Comparison of ENCODE assay signal across 10 cellular contexts in the genomic region with DNA sequence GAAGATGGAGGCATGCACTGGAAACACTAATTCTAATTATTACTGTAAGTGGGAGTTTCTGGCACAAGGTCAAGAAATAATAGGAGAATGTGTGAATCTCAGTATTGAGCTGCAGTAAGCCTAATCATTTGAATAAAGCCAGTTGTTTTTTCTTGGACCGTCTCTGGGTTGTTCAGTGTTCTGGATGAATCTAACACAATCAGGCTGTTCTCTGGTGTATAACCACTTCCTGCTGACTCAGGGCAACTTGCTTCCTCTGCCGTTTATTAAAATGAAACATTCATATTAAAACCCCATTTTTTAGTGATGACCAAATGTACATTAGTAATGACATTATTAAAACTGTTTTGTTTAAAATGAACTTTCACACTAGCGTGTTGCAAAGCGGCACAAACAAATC.
DNase-seq lines count a peak whose midpoint lies in the region; ATAC-seq and TF ChIP-seq lines count a peak whose summit lies in the region.
"Had no signal": no experiment of that assay in that cellular context is flagged by ENCODE, and none has a peak within 500 bp of the region (broad histone marks: within the 10 kb centered on the region; RNA-seq: fewer than 3 reads in every experiment).

No MANE protein-coding gene starts in this region.

- peak overlapping the region; percentile 51 for H3K4me2 ChIP-seq in DND-41 (ENCODE audit: insufficient read depth, low read length)
- peak overlapping the region; percentile 71 for H3K4me2 ChIP-seq in GM23248 (ENCODE audit: unreplicated experiment)
- H3K4me2 ChIP-seq: KMS-11 had no signal

- H3K27ac ChIP-seq in DND-41 (ENCODE audit: low read length) (peak overlapping the region; percentile 99), GM23248 (peak overlapping the region; percentile 76), foreskin keratinocyte (peak overlapping the region; percentile 63)
- H3K27ac ChIP-seq: KMS-11, thoracic aorta had no signal

- no peaks in the 10 kb centered on the region for H3K27me3 ChIP-seq in DND-41 (ENCODE audit: insufficient read depth, low read length, poor library complexity)
- no peaks in the 10 kb centered on the region for H3K27me3 ChIP-seq in GM23248 (replicated peaks; ENCODE audit: insufficient read depth)
- no peaks in the 10 kb centered on the region for H3K27me3 ChIP-seq in foreskin keratinocyte

- H3F3A ChIP-seq in GM23248 (ENCODE audit: insufficient read depth), result peaks cover 28% of the 10 kb centered on the region

- no peaks in the 10 kb centered on the region for H4K20me1 ChIP-seq in DND-41 (ENCODE audit: insufficient read depth, low read length)
- H4K20me1 ChIP-seq in GM23248 (ENCODE audit: insufficient read depth), result no peaks in the 10 kb centered on the region

- peaks cover 42% of the 10 kb centered on the region for H3K4me1 ChIP-seq in DND-41 (ENCODE audit: insufficient read depth, low read length)
- H3K4me1 ChIP-seq in GM23248 (ENCODE audit: insufficient read depth), result peaks cover 24% of the 10 kb centered on the region
- peaks cover 36% of the 10 kb centered on the region for H3K4me1 ChIP-seq in foreskin keratinocyte

- WGBS in GM23248 (ENCODE audit: low coverage in 1 of 2, low lambda C conversion rate in 2 of 2, missing lambda C conversion rate in 2 of 2), 2 experiments, result 0 to 4% methylated on average over 4 of the region's 4 CpGs

- H3K9me3 ChIP-seq in DND-41 (ENCODE audit: insufficient read depth, low read length, severe bottlenecking) (no peaks in the 10 kb centered on the region), GM23248 (ENCODE audit: low read depth) (no peaks in the 10 kb centered on the region)
- H3K9me3 ChIP-seq: thoracic aorta had no signal

- H3K36me3 ChIP-seq in DND-41 (ENCODE audit: insufficient read depth, low read length) (no peaks in the 10 kb centered on the region), GM23248 (ENCODE audit: low read depth) (no peaks in the 10 kb centered on the region)
- H3K36me3 ChIP-seq: thoracic aorta had no signal

- ATAC-seq in DND-41 (ENCODE audit: insufficient read depth, low read depth) (peak; percentile 96), foreskin keratinocyte (peak; percentile 91), GM19023 (IDR thresholded peaks at IDR 0.05; ENCODE audit: unreplicated experiment) (no peak), HG02588 (IDR thresholded peaks at IDR 0.05; ENCODE audit: unreplicated experiment) (no peak), HG03342 (IDR thresholded peaks at IDR 0.05; ENCODE audit: unreplicated experiment) (no peak)

- H3K9ac ChIP-seq in DND-41 (ENCODE audit: low read depth, low read length) (peak overlapping the region; percentile 60), GM23248 (0 out of 2 replicates have a peak overlapping the region, but pooled peaks have one; percentile 23)
- H3K9ac ChIP-seq: KMS-11 had no signal

- no peak overlapping the region; a peak in 1 of 4 replicates for H3K4me3 ChIP-seq in DND-41 (ENCODE audit: low read depth in 1 of 2, low read length in 2 of 2)
- peak overlapping the region; percentile 45 for H3K4me3 ChIP-seq in GM23248
- H3K4me3 ChIP-seq: thoracic aorta had no signal

- H3K79me2 ChIP-seq in DND-41 (ENCODE audit: insufficient read depth, low read length) (no peaks in the 10 kb centered on the region), GM23248 (ENCODE audit: insufficient read depth) (no peaks in the 10 kb centered on the region)

- peak overlapping the region; percentile 68 for H2AFZ ChIP-seq in DND-41 (ENCODE audit: low read depth, low read length)
- peak overlapping the region; percentile 78 for H2AFZ ChIP-seq in GM23248

- H3K9me2 ChIP-seq in GM23248 (ENCODE audit: insufficient read depth), result no peaks in the 10 kb centered on the region

- DNase-seq in DND-41 (peak; percentile 71), GM23248 (peak; percentile 82), RPMI7951 (ENCODE audit: low read depth) (peak; percentile 86), foreskin keratinocyte (peak; percentile 86 to 92), GM20000 (ENCODE audit: low spot score) (no peak)

- in situ Hi-C loops in GM23248 (cut with MboI), result no loop called here

- TF ChIP-seq CTCF in DND-41 (IDR thresholded peaks at IDR 0.05; ENCODE audit: borderline replicate concordance, extremely low read depth, low read length, poor library complexity, severe bottlenecking) (no peak), foreskin keratinocyte (conservative IDR thresholded peaks at IDR 0.05) (no peak), GM20000 (IDR thresholded peaks at IDR 0.05; ENCODE audit: extremely low read depth, missing control alignments) (no peak)

Comparison
In these comparisons a context has a peak if more than half of its experiments do, and no peak if none do; other contexts are left out.
1. ATAC-seq: peak in DND-41 (single experiment) and foreskin keratinocyte (single experiment); none in GM19023 (single experiment), HG02588 (single experiment) and HG03342 (single experiment).
2. Peak in every context shown above with its lines, with median percentiles within 50 percentile points of each other: H3K27ac ChIP-seq.